19 cellular contexts compared by ENCODE assay signal in genomic region chr1:158124034-158124433, GRCh38. TPM values are rescaled to one million over a fixed set of nuclear protein-coding genes. Genes with fewer than 3 reads are reported as not detected.
A peak's percentile ranks its signal among the peaks of the same experiment; 100 is the strongest.
DNase-seq lines count a peak whose midpoint lies in the region; ATAC-seq, FAIRE-seq and TF ChIP-seq lines count a peak whose summit lies in the region.
"Had no signal": no experiment of that assay in that cellular context is flagged by ENCODE, and none has a peak within 500 bp of the region (broad histone marks: within the 10 kb centered on the region; RNA-seq: fewer than 3 reads in every experiment).

No MANE protein-coding gene starts in this region.

- H3K9me3 ChIP-seq in HEK293 (ENCODE audit: control insufficient read depth, insufficient read depth, low read depth, low read length) (no peaks in the 10 kb centered on the region), H1 (ENCODE audit: insufficient read depth in 2 of 2, low read depth in 1 of 2, low read length in 1 of 2) (no peaks in the 10 kb centered on the region), mesenchymal stem cell (ENCODE audit: control insufficient read depth, low read length) (no peaks in the 10 kb centered on the region), right cardiac atrium (ENCODE audit: control insufficient read depth, low read length) (no peaks in the 10 kb centered on the region)
- H3K9me3 ChIP-seq: esophagus muscularis mucosa, left lung, ovary had no signal

- no peak overlapping the region for H2BK120ac ChIP-seq in H1 (replicated peaks; ENCODE audit: low read depth, low read length)
- H2BK120ac ChIP-seq in mesenchymal stem cell (ENCODE audit: low read depth, low read length) = no peak overlapping the region

- H3K79me1 ChIP-seq in H1 (ENCODE audit: low read depth, low read length) = no peaks in the 10 kb centered on the region
- H3K79me1 ChIP-seq in mesenchymal stem cell (replicated peaks; ENCODE audit: low read length, poor library complexity, severe bottlenecking) = peaks cover 2% of the 10 kb centered on the region

- TF ChIP-seq CTCF in HEK293 (tag by site-specific recombination; IDR thresholded peaks at IDR 0.05) = no peak
- TF ChIP-seq CTCF in H1 (IDR thresholded peaks at IDR 0.05; ENCODE audit: control extremely low read depth in 1 of 3, insufficient read depth in 1 of 3, low read depth in 1 of 3, low read length in 3 of 3) = no peak

- 0 out of 2 replicates have a peak overlapping the region, but pooled peaks have one; percentile 81 for H2BK15ac ChIP-seq in H1 (ENCODE audit: low read length)
- no peak overlapping the region for H2BK15ac ChIP-seq in mesenchymal stem cell (ENCODE audit: low read depth, poor library complexity, severe bottlenecking)

- WGBS in H1 (ENCODE audit: extremely low coverage in 1 of 2, insufficient coverage in 1 of 2, insufficient read length in 1 of 2, insufficient replicate concordance in 2 of 2, low coverage in 1 of 2, low lambda C conversion rate in 2 of 2, missing lambda C conversion rate in 1 of 2), 2 experiments = 48% methylated on average over 2 of the region's 2 CpGs; no CpG with 5 or more reads in 1 of the 2 experiments
- WGBS in mesenchymal stem cell = 62% methylated on average over 2 of the region's 2 CpGs
- WGBS in right cardiac atrium = 90% methylated on average over 2 of the region's 2 CpGs

- H3K36me3 ChIP-seq in HEK293 (ENCODE audit: control insufficient read depth in 2 of 2, insufficient read depth in 1 of 2, low read length in 2 of 2) = no peaks in the 10 kb centered on the region
- no peaks in the 10 kb centered on the region for H3K36me3 ChIP-seq in H1 (ENCODE audit: control insufficient read depth in 2 of 4, insufficient read depth in 4 of 4, low read length in 3 of 4)
- no peaks in the 10 kb centered on the region for H3K36me3 ChIP-seq in mesenchymal stem cell (ENCODE audit: control insufficient read depth in 1 of 2, insufficient read depth in 2 of 2, low read depth in 1 of 2, low read length in 2 of 2)
- H3K36me3 ChIP-seq: esophagus muscularis mucosa, left lung, ovary had no signal

- H3K23me2 ChIP-seq in H1 (ENCODE audit: low read depth, low read length) = no peaks in the 10 kb centered on the region

- H2AK5ac ChIP-seq in H1 (ENCODE audit: low read depth, low read length) (peak overlapping the region; percentile 56; the same call in 1 of the 2 replicates), mesenchymal stem cell (ENCODE audit: low read length, severe bottlenecking) (no peak overlapping the region)

- no peak overlapping the region for H3K4me3 ChIP-seq in HEK293 (ENCODE audit: low read depth, low read length)
- H3K4me3 ChIP-seq in H1 (ENCODE audit: extremely low read depth in 1 of 4, insufficient read depth in 2 of 4, low read depth in 3 of 4, low read length in 4 of 4) = 0 out of 8 replicates have a peak overlapping the region, but pooled peaks of 1 of the 4 experiments have one; percentile 5
- no peak overlapping the region for H3K4me3 ChIP-seq in mesenchymal stem cell (ENCODE audit: insufficient read depth in 1 of 2, low read depth in 1 of 2, low read length in 2 of 2)
- no peak overlapping the region for H3K4me3 ChIP-seq in right cardiac atrium (ENCODE audit: low read length)
- H3K4me3 ChIP-seq: esophagus muscularis mucosa, left lung, ovary had no signal

- H2AFZ ChIP-seq in H1 (ENCODE audit: low read length) (0 out of 2 replicates have a peak overlapping the region, but pooled peaks have one; percentile 9), mesenchymal stem cell (ENCODE audit: low read depth, low read length) (no peak overlapping the region)

- H3K4ac ChIP-seq in H1 (replicated peaks; ENCODE audit: insufficient read length, low read depth, low read length) = no peak overlapping the region
- no peak overlapping the region for H3K4ac ChIP-seq in mesenchymal stem cell (ENCODE audit: low read depth in 1 of 2, low read length in 2 of 2)

- no peak for ATAC-seq in right cardiac atrium
- ATAC-seq: left lung had no signal

- H3K4me2 ChIP-seq in H1 (ENCODE audit: insufficient read depth in 1 of 2, low read depth in 2 of 2, low read length in 2 of 2) (peak overlapping the region in 1 of 2 experiments; percentile 35; a peak in 1 of 4 replicates), mesenchymal stem cell (ENCODE audit: low read length, poor library complexity, severe bottlenecking) (no peak overlapping the region)

- FAIRE-seq in H1 (lab: Jason Lieb, UNC) = no peak

- no peak overlapping the region for H3K23ac ChIP-seq in H1 (ENCODE audit: insufficient read length)
- H3K23ac ChIP-seq in mesenchymal stem cell (ENCODE audit: low read length in 2 of 2) = no peak overlapping the region

- no peak overlapping the region for H2BK20ac ChIP-seq in H1 (ENCODE audit: low read length)

- H4K91ac ChIP-seq in H1 (replicated peaks; ENCODE audit: insufficient read length, low read length) (no peak overlapping the region), mesenchymal stem cell (ENCODE audit: low read length) (no peak overlapping the region)

- H3K56ac ChIP-seq in H1 (replicated peaks; ENCODE audit: insufficient read length, low read depth, low read length) = no peak overlapping the region

- no peak for TF ChIP-seq POLR2A in H1 (IDR thresholded peaks at IDR 0.05; ENCODE audit: control extremely low read depth in 1 of 2, low read depth in 2 of 2, low read length in 2 of 2)

- POLR2A ChIA-PET in HEK293 (lab: Yijun Ruan, JAX) (interaction anchor here (0.5 to 0.8 kb wide), 2 partner anchors 132 to 400 kb away, joined by 3 to 4 read pairs; no protein-coding TSS in a partner anchor), H1 (lab: Charles Lee; ENCODE audit: partially characterized antibody) (interaction anchor here (0.7 to 1.3 kb wide), 3 partner anchors 27 to 161 kb away, joined by 3 to 5 read pairs (median 4); no protein-coding TSS in a partner anchor)

- H3K79me2 ChIP-seq in H1 (ENCODE audit: control insufficient read depth in 1 of 2, insufficient read depth in 2 of 2, low read length in 2 of 2) = no peaks in the 10 kb centered on the region

- no peak overlapping the region for H4K8ac ChIP-seq in H1 (ENCODE audit: extremely low read depth, insufficient read depth, low read length)
- no peak overlapping the region for H4K8ac ChIP-seq in mesenchymal stem cell (ENCODE audit: low read length)

- TF ChIP-seq EP300 in H1 (IDR thresholded peaks at IDR 0.05; ENCODE audit: borderline replicate concordance in 1 of 2, low read depth in 2 of 2, low read length in 2 of 2) = no peak

- peak overlapping the region; percentile 53 for H2BK12ac ChIP-seq in H1 (ENCODE audit: low read depth, low read length)
- H2BK12ac ChIP-seq in mesenchymal stem cell (ENCODE audit: low read length in 2 of 2) = no peak overlapping the region

- H3K27me3 ChIP-seq in H1 (replicated peaks in 1 of 4; ENCODE audit: control insufficient read depth in 3 of 4, extremely low read depth in 1 of 4, insufficient read depth in 3 of 4, low read length in 3 of 4) = no peaks in the 10 kb centered on the region
- peaks cover 0 to 3% of the 10 kb centered on the region in 2 experiments for H3K27me3 ChIP-seq in mesenchymal stem cell (ENCODE audit: control insufficient read depth in 1 of 2, insufficient read depth in 1 of 2, low read length in 2 of 2)
- no peaks in the 10 kb centered on the region for H3K27me3 ChIP-seq in right cardiac atrium (ENCODE audit: control insufficient read depth, insufficient read depth)
- H3K27me3 ChIP-seq: ovary had no signal

- H3K9ac ChIP-seq in H1 (replicated peaks in 1 of 4; ENCODE audit: extremely low read depth in 1 of 4, low read depth in 3 of 4, low read length in 3 of 4) (no peak overlapping the region), mesenchymal stem cell (ENCODE audit: low read length) (no peak overlapping the region)

- H4K5ac ChIP-seq in H1 (ENCODE audit: insufficient read length, low read depth, low read length) = no peak overlapping the region

- peak; percentile 10 for DNase-seq in NCI-H510A (lab: John Stamatoyannopoulos, UW)
- DNase-seq in H1 (ENCODE audit: low read depth in 1 of 2, low spot score in 2 of 2) = no peak
- no peak for DNase-seq in mesenchymal stem cell
- no peak for DNase-seq in NCI-H1694 treated with DMSO at 0.1 percent for 48 hours (lab: John Stamatoyannopoulos, UW)
- DNase-seq in right cardiac atrium = no peak
- no peak for DNase-seq in activated naive CD4-positive, alpha-beta T cell treated with anti-CD3 and anti-CD28 coated beads, Interleukin-2, amount 50 U/mL, for 16 hours
- no peak for DNase-seq in NCI-H748 treated with DMSO at 0.1 percent for 48 hours (lab: John Stamatoyannopoulos, UW)
- DNase-seq: activated CD4-positive, CD25-positive, alpha-beta regulatory T cell; activated effector memory CD4-positive, alpha-beta T cell treated with anti-CD3 and anti-CD28 coated beads, Interleukin-2, amount 50 U/mL, for 16 hours; aorta; COR-L47; H9; left lung; MM.1S; ovary; Right ventricle myocardium superior; stimulated activated CD4-positive, alpha-beta T cell treated with anti-CD3 and anti-CD28 coated beads, Interleukin-4, amount 100 ng/mL, for 4 hours had no signal

- no peaks in the 10 kb centered on the region for H3K4me1 ChIP-seq in HEK293 (ENCODE audit: control insufficient read depth, insufficient read depth, low read length)
- peaks cover 0 to 13% (median 8%) of the 10 kb centered on the region in 4 experiments; a peak in 5 of 7 replicates for H3K4me1 ChIP-seq in H1 (replicated peaks in 1 of 4; ENCODE audit: control insufficient read depth in 3 of 4, insufficient read depth in 4 of 4, low read length in 3 of 4)
- peaks cover 22% of the 10 kb centered on the region for H3K4me1 ChIP-seq in mesenchymal stem cell (ENCODE audit: control insufficient read depth, insufficient read depth, low read depth, low read length)
- no peaks in the 10 kb centered on the region for H3K4me1 ChIP-seq in right cardiac atrium (ENCODE audit: control insufficient read depth, insufficient read depth, low read length)
- H3K4me1 ChIP-seq: esophagus muscularis mucosa, left lung had no signal

- no peak for TF ChIP-seq RAD21 in H1 (IDR thresholded peaks at IDR 0.05 in 1 of 2, conservative IDR thresholded peaks at IDR 0.05 in 1 of 2; ENCODE audit: low read depth in 2 of 2, low read length in 2 of 2)

- H2BK5ac ChIP-seq in H1 (ENCODE audit: low read depth, low read length) (no peak overlapping the region), mesenchymal stem cell (ENCODE audit: low read depth, low read length, poor library complexity, severe bottlenecking) (peak overlapping the region; percentile 21)

- H4K20me1 ChIP-seq in H1 (replicated peaks in 1 of 2; ENCODE audit: control insufficient read depth in 1 of 2, insufficient read depth in 2 of 2, low read length in 2 of 2) = no peaks in the 10 kb centered on the region

- CTCF ChIA-PET in HEK293 (lab: Yijun Ruan, JAX) = interaction anchor here (0.7 to 22.5 kb wide), 25 partner anchors 9 to 635 kb away, joined by 3 to 805 read pairs (median 5); partner anchors contain the start of gene KIRREL1
- CTCF ChIA-PET in H1 (lab: Charles Lee; ENCODE audit: partially characterized antibody) = interaction anchor here (0.8 to 38.2 kb wide), 22 partner anchors 20 to 896 kb away, joined by 3 to 2918 read pairs (median 4); partner anchors contain the start of gene KIRREL1

- H3K14ac ChIP-seq in H1 (ENCODE audit: insufficient read length) (no peak overlapping the region), mesenchymal stem cell (ENCODE audit: low read length in 2 of 2) (no peak overlapping the region)

- H3K18ac ChIP-seq in H1 (ENCODE audit: extremely low read depth, low read length) (no peak overlapping the region), mesenchymal stem cell (ENCODE audit: low read depth in 1 of 2, low read length in 2 of 2) (no peak overlapping the region)

- intact Hi-C loops in right cardiac atrium (cut with DNase I) = loop anchor here (2.0 to 10.0 kb wide), 4 partner anchors 132 to 161 kb away; partner anchors contain the start of gene KIRREL1 (in 2 of the 4)

- H3K27ac ChIP-seq in HEK293 (ENCODE audit: extremely low read depth, low read depth, low read length) (no peak overlapping the region), H1 (ENCODE audit: low read depth, low read length) (no peak overlapping the region), mesenchymal stem cell (ENCODE audit: low read length, poor library complexity, severe bottlenecking) (peak overlapping the region; percentile 83), right cardiac atrium (ENCODE audit: low read length) (no peak overlapping the region)
- H3K27ac ChIP-seq: esophagus muscularis mucosa, left lung, ovary had no signal

RNA-seq across cellular contexts. Expression of gene CD1D, which starts 56.7 kb away (rescaled TPM):
- total RNA-seq in H1 (2021; fragmentation: NEBNext Ultra II Directional; extraction: Animal tissue kit (Norgen Biotek cat#: 25700)) = 0.92 and 1.1 TPM in 2 replicates
- polyA plus RNA-seq in H1 (2011; rRNA removed) (1.2 and 1.6 TPM in 2 replicates), right cardiac atrium (1.1 TPM)
- 1.2 TPM for polyA plus RNA-seq in H1 (2011; cell fraction: cytosol; rRNA removed)
- polyA plus RNA-seq in H1 (2011; cell fraction: nucleus; rRNA removed) = 2.3 TPM
- 1.2 to 2.3 TPM (median 1.7 TPM) in 4 replicates for polyA plus RNA-seq in H1 (2012, experiment 1 of 2)
- polyA plus RNA-seq in H1 (2012, experiment 2 of 2) = 1.9 TPM
- 1.4 TPM for polyA plus RNA-seq in H1 (2013, experiment 1 of 2)
- polyA plus RNA-seq in H1 (2013, experiment 2 of 2) = 1.3 TPM
- polyA minus RNA-seq in H1 (2011; rRNA and poly(A)+ RNA removed) = 1.1 and 1.9 TPM in 2 replicates
- polyA minus RNA-seq in H1 (2011; cell fraction: cytosol; rRNA and poly(A)+ RNA removed) = 0.51 TPM
- 1.1 TPM for polyA minus RNA-seq in H1 (2011; cell fraction: nucleus; rRNA and poly(A)+ RNA removed)
- polyA plus RNA-seq in mesenchymal stem cell (2013, experiment 1 of 2) = 5.1 TPM
- polyA plus RNA-seq in mesenchymal stem cell (2013, experiment 2 of 2) = 5.2 TPM
- total RNA-seq in right cardiac atrium = 1 to 10 TPM in 3 of 4 donors, under 1 TPM in 1; 0.64 to 3.4 (median 1.8) TPM
